10 cellular contexts compared by ENCODE assay signal in the genomic region with DNA sequence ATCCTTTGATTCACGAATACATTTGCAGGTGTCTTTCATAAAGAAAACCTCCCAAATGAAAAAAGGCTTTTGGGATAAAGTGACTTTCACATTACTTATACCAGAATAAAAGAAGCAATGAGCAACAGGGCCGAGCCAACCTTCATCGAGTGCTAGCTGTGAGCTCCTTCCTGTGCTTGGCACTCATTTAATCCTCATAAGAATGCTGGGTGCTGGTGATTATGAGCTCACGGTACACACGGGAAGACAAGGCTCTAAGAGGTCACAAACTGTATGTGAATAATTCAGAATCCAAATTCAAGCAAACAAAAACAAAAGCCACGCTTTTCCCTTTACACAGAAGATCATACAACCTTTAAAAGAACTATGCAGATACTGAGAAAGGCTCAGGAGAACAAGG.
"Had no signal": no experiment of that assay in that cellular context is flagged by ENCODE, and none has a peak within 500 bp of the region (broad histone marks: within the 10 kb centered on the region; RNA-seq: fewer than 3 reads in every experiment).

No MANE protein-coding gene starts in this region.

- H3K4me3 ChIP-seq: gastroesophageal sphincter, hepatocyte, sigmoid colon, smooth muscle cell, suprapubic skin, tibial nerve had no signal

- H3K27me3 ChIP-seq: gastroesophageal sphincter, hepatocyte, neutrophil, sigmoid colon, tibial nerve had no signal

- DNase-seq: activated gamma-delta T cell, cortex of kidney had no signal

- H3K27ac ChIP-seq: hepatocyte, neutrophil, suprapubic skin had no signal

- ATAC-seq: stimulated activated memory B cell treated with anti-CD40 and anti-IgM and Interleukin-4, amounts not matched to agents 10 μg/mL and 1 μg/mL and 100 μg/mL, for 72 hours had no signal
